24 cellular contexts compared by ENCODE assay signal in the genomic region with DNA sequence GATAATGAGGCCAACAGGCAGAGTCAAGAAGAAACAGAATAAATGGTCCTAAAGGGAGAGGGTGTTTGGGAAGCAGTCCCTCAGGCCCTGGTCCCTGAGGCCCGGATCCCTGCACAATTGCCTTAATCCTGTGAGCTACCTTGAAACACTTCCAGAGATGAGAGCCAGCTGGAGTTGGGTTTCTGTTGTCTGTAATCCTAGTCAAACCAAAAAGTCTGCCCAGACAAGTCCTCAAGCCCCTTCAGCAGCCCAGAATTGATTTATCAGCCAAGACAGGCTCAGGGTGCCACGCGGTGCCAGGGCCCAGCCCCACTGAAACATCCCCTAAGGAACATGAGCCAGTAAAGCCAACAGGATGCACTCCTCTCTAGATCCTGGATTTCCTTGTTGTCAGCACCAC. TPM values are rescaled to one million over a fixed set of nuclear protein-coding genes. Genes with fewer than 3 reads are reported as not detected.
DNase-seq lines count a peak whose midpoint lies in the region; ATAC-seq and TF ChIP-seq lines count a peak whose summit lies in the region.
"Had no signal": no experiment of that assay in that cellular context is flagged by ENCODE, and none has a peak within 500 bp of the region (broad histone marks: within the 10 kb centered on the region; RNA-seq: fewer than 3 reads in every experiment).

No MANE protein-coding gene starts in this region.

- POLR2A ChIA-PET in CD8-positive, alpha-beta memory T cell (lab: Charles Lee), result no interaction called here

- H3K27ac ChIP-seq in breast epithelium, result peak overlapping the region; percentile 58 to 67
- no peak overlapping the region for H3K27ac ChIP-seq in CD8-positive, alpha-beta memory T cell (ENCODE audit: low read depth, low read length)
- H3K27ac ChIP-seq: coronary artery, GM23248, upper lobe of left lung had no signal

- TF ChIP-seq POLR2A in breast epithelium (IDR thresholded peaks at IDR 0.05), result no peak

- peaks cover 14 to 32% of the 10 kb centered on the region in 2 donors for H3K4me1 ChIP-seq in breast epithelium
- H3K4me1 ChIP-seq in CD8-positive, alpha-beta memory T cell (ENCODE audit: insufficient read depth, low read length), result no peaks in the 10 kb centered on the region

- no peaks in the 10 kb centered on the region for H3K36me3 ChIP-seq in breast epithelium
- H3K36me3 ChIP-seq in CD8-positive, alpha-beta memory T cell (ENCODE audit: insufficient read depth, low read length), result no peaks in the 10 kb centered on the region
- H3K36me3 ChIP-seq: upper lobe of left lung had no signal

- H3K4me3 ChIP-seq in breast epithelium, result no peak overlapping the region
- no peak overlapping the region for H3K4me3 ChIP-seq in CD8-positive, alpha-beta memory T cell (ENCODE audit: low read length)
- H3K4me3 ChIP-seq: coronary artery, GM23248, upper lobe of left lung had no signal

- no peak for ATAC-seq in HG03460 (IDR thresholded peaks at IDR 0.05; ENCODE audit: unreplicated experiment)
- ATAC-seq: activated CD4-positive, CD25-positive, alpha-beta regulatory T cell treated with anti-CD3 and anti-CD28 coated beads, Interleukin-2, amount 50 U/mL, for 24 hours; activated CD8-positive, alpha-beta memory T cell treated with anti-CD3 and anti-CD28 coated beads, Interleukin-2, amount 10 ng/mL, durations not matched to agents 7 days and 5 days; stimulated activated naive CD8-positive, alpha-beta T cell treated with anti-CD3 and anti-CD28 coated beads, Interleukin-15, Interleukin-2, amounts not matched to agents 100 U/mL and 50 U/mL, for 24 hours had no signal

- H3K36me3 Mint-ChIP-seq in CD8-positive, alpha-beta memory T cell, result no peaks in the 10 kb centered on the region
- H3K36me3 Mint-ChIP-seq: activated CD8-positive, alpha-beta memory T cell treated with anti-CD3 and anti-CD28 coated beads, Interleukin-2, amount 10 ng/mL, durations not matched to agents 7 days and 5 days had no signal

- H3K4me1 Mint-ChIP-seq in CD8-positive, alpha-beta memory T cell, result no peaks in the 10 kb centered on the region
- H3K4me1 Mint-ChIP-seq: activated CD8-positive, alpha-beta memory T cell treated with anti-CD3 and anti-CD28 coated beads, Interleukin-2, amount 10 ng/mL, durations not matched to agents 7 days and 5 days had no signal

- no peaks in the 10 kb centered on the region for H3K9me3 Mint-ChIP-seq in CD8-positive, alpha-beta memory T cell
- H3K9me3 Mint-ChIP-seq: memory B cell; nephron progenitor cell; T-helper 1 cell treated with Interleukin-12 subunit alpha and Interleukin-12 subunit beta and Interleukin-4 antibody, amounts not matched to agents 30 μg/mL and 1 μg/mL, for 36 hours had no signal

- H3K9me3 ChIP-seq in breast epithelium, result no peaks in the 10 kb centered on the region
- H3K9me3 ChIP-seq in CD8-positive, alpha-beta memory T cell (ENCODE audit: low read length), result no peaks in the 10 kb centered on the region
- H3K9me3 ChIP-seq: upper lobe of left lung had no signal

- no peaks in the 10 kb centered on the region for H3K27me3 ChIP-seq in breast epithelium
- H3K27me3 ChIP-seq in CD8-positive, alpha-beta memory T cell (ENCODE audit: insufficient read depth, low read length, poor library complexity, severe bottlenecking), result no peaks in the 10 kb centered on the region
- H3K27me3 ChIP-seq: upper lobe of left lung had no signal

- peak; percentile 33 for DNase-seq in NCI-H1092 treated with DMSO at 0.1 percent for 48 hours (lab: John Stamatoyannopoulos, UW)
- no peak for DNase-seq in NCI-H1092 (lab: John Stamatoyannopoulos, UW)
- DNase-seq in NCI-H345 treated with DMSO at 0.1 percent for 48 hours (lab: John Stamatoyannopoulos, UW; ENCODE audit: unreplicated experiment), result peak; percentile 52
- DNase-seq in breast epithelium (ENCODE audit: low spot score in 2 of 2), result no peak
- DNase-seq in posterior vena cava (ENCODE audit: low spot score), result peak; percentile 23
- no peak for DNase-seq in RKO (ENCODE audit: low spot score)
- DNase-seq in CD8-positive, alpha-beta memory T cell, result no peak
- DNase-seq: 8988T; activated CD8-positive, alpha-beta memory T cell treated with anti-CD3 and anti-CD28 coated beads, Interleukin-2, amount 10 ng/mL, durations not matched to agents 7 days and 5 days; activated effector memory CD4-positive, alpha-beta T cell treated with anti-CD3 and anti-CD28 coated beads, Interleukin-2, amount 50 U/mL, for 16 hours; EL; GM23248; KBM-7; nephron progenitor cell; retina; SIG-M5; stimulated activated CD4-positive, alpha-beta T cell treated with anti-CD3 and anti-CD28 coated beads, Interleukin-15, amount 100 ng/mL, for 24 hours; stimulated activated naive CD8-positive, alpha-beta T cell treated with anti-CD3 and anti-CD28 coated beads, Interleukin-15, Interleukin-2, amounts not matched to agents 100 U/mL and 50 U/mL, for 24 hours; upper lobe of left lung had no signal

- CTCF ChIA-PET in CD8-positive, alpha-beta memory T cell (lab: Charles Lee), result interaction anchor here (0.5 kb wide), 1 partner anchor 116 kb away, joined by 3 read pairs; no protein-coding TSS in a partner anchor

- no peak overlapping the region for H3K4me3 Mint-ChIP-seq in CD8-positive, alpha-beta memory T cell
- H3K4me3 Mint-ChIP-seq: activated CD8-positive, alpha-beta memory T cell treated with anti-CD3 and anti-CD28 coated beads, Interleukin-2, amount 10 ng/mL, durations not matched to agents 7 days and 5 days; memory B cell; nephron progenitor cell; T-helper 1 cell treated with Interleukin-12 subunit alpha and Interleukin-12 subunit beta and Interleukin-4 antibody, amounts not matched to agents 30 μg/mL and 1 μg/mL, for 36 hours had no signal

- TF ChIP-seq CTCF in breast epithelium (IDR thresholded peaks at IDR 0.05), result no peak

- intact Hi-C loops in breast epithelium (cut with DNase I; ENCODE audit: low total_unique reads) (no loop called here), posterior vena cava (cut with DNase I) (no loop called here)

- H3K27ac Mint-ChIP-seq in CD8-positive, alpha-beta memory T cell, result no peak overlapping the region
- H3K27ac Mint-ChIP-seq: activated CD8-positive, alpha-beta memory T cell treated with anti-CD3 and anti-CD28 coated beads, Interleukin-2, amount 10 ng/mL, durations not matched to agents 7 days and 5 days; memory B cell; T-helper 1 cell treated with Interleukin-12 subunit alpha and Interleukin-12 subunit beta and Interleukin-4 antibody, amounts not matched to agents 30 μg/mL and 1 μg/mL, for 36 hours had no signal

- H3K27me3 Mint-ChIP-seq in CD8-positive, alpha-beta memory T cell, result no peaks in the 10 kb centered on the region
- H3K27me3 Mint-ChIP-seq: activated CD8-positive, alpha-beta memory T cell treated with anti-CD3 and anti-CD28 coated beads, Interleukin-2, amount 10 ng/mL, durations not matched to agents 7 days and 5 days; memory B cell had no signal

RNA-seq across cellular contexts. Expression of gene CLSTN1, which starts 16.4 kb away (rescaled TPM):
- 10 to 100 TPM; 25.4 to 47.5 (median 42.3) TPM for total RNA-seq in breast epithelium
- 10 to 100 TPM; 59.8 to 77.9 TPM for total RNA-seq in posterior vena cava
- 10 to 100 TPM; 38.4 to 40.8 TPM for total RNA-seq in CD8-positive, alpha-beta memory T cell
- 48.2 TPM for polyA plus RNA-seq in CD8-positive, alpha-beta memory T cell

Comparison
In these comparisons a context has a peak if more than half of its experiments do, and no peak if none do; other contexts are left out.
1. DNase-seq: peak in NCI-H1092 treated with DMSO at 0.1 percent for 48 hours (single experiment), NCI-H345 treated with DMSO at 0.1 percent for 48 hours (single experiment) and posterior vena cava (single experiment); none in NCI-H1092 (single experiment), breast epithelium (0 of 2), RKO (single experiment) and CD8-positive, alpha-beta memory T cell (0 of 5).